ENCODE assay signal across 8 cellular contexts in the genomic region with DNA sequence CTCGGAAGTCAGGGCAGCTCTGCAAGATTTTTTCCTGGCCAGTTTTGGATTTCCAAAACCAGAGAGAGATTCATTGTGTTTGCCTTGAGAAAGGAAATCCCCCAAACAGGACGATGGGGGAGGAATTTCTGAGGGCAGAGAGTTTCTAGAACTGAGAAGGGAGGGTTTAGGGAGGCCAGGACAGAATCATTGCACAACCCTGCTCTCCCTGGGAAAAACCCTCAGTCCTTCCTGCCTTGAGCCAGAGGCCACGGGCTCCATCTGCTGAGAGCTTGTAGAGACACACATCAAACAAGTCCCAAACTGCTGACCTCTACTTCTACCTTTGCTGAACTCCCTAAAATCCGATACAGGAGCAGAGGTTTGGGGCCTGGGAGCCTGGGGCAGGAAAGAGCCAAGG.
DNase-seq lines count a peak whose midpoint lies in the region; ATAC-seq and TF ChIP-seq lines count a peak whose summit lies in the region.

No MANE protein-coding gene starts in this region.

- no peak for TF ChIP-seq EP300 in esophagus muscularis mucosa (IDR thresholded peaks at IDR 0.05)

- intact Hi-C loops in esophagus muscularis mucosa (cut with DNase I): loop anchor here (1.0 kb wide), 1 partner anchor 37 kb away; no protein-coding TSS in a partner anchor
- intact Hi-C loops in CD4-positive, alpha-beta T cell (cut with DNase I, micrococcal nuclease): no loop called here

- peak overlapping the region; percentile 4; the same call in 1 of the 2 replicates for H3K27ac ChIP-seq in GM23338 (ENCODE audit: low read depth)
- peak overlapping the region in 2 of 4 donors; percentile 49 to 66 for H3K27ac ChIP-seq in Peyer's patch
- H3K27ac ChIP-seq in esophagus muscularis mucosa (replicated peaks in 1 of 4): peak overlapping the region; percentile 47 to 73 (median 59)
- H3K27ac ChIP-seq in CD4-positive, alpha-beta T cell (ENCODE audit: low read depth, low read length): no peak overlapping the region

- H3K27me3 Mint-ChIP-seq in GM23338 (ENCODE audit: insufficient read depth, low read depth, poor library complexity): peaks cover 1% of the 10 kb centered on the region
- peaks cover 2% of the 10 kb centered on the region for H3K27me3 Mint-ChIP-seq in nephron progenitor cell (ENCODE audit: low read depth, poor library complexity)
- H3K27me3 Mint-ChIP-seq in effector memory CD8-positive, alpha-beta T cell: peaks cover 46 to 47% of the 10 kb centered on the region in 2 donors
- peaks cover 32% of the 10 kb centered on the region for H3K27me3 Mint-ChIP-seq in CD4-positive, alpha-beta T cell

- no peak overlapping the region for H2AFZ ChIP-seq in GM23338

- CTCF ChIA-PET in CD4-positive, alpha-beta T cell (lab: Charles Lee): no interaction called here

- H3K4me3 Mint-ChIP-seq in GM23338: no peak overlapping the region
- no peak overlapping the region for H3K4me3 Mint-ChIP-seq in nephron progenitor cell
- no peak overlapping the region for H3K4me3 Mint-ChIP-seq in effector memory CD8-positive, alpha-beta T cell
- H3K4me3 Mint-ChIP-seq in CD4-positive, alpha-beta T cell: no peak overlapping the region

- H3K9me3 ChIP-seq in Peyer's patch (no peaks in the 10 kb centered on the region), esophagus muscularis mucosa (no peaks in the 10 kb centered on the region)
- H3K9me3 ChIP-seq in CD4-positive, alpha-beta T cell (ENCODE audit: control insufficient read depth, low read length): no peaks in the 10 kb centered on the region

- H3K4me1 Mint-ChIP-seq in GM23338 (peaks cover 45% of the 10 kb centered on the region), nephron progenitor cell (peaks cover 53% of the 10 kb centered on the region)
- H3K4me1 Mint-ChIP-seq in effector memory CD8-positive, alpha-beta T cell (ENCODE audit: low read depth in 2 of 2): peaks cover 0 to 2% of the 10 kb centered on the region in 2 donors
- H3K4me1 Mint-ChIP-seq in CD4-positive, alpha-beta T cell (ENCODE audit: low read depth): no peaks in the 10 kb centered on the region

- peak; percentile 93 for DNase-seq in AG20443 (ENCODE audit: low spot score)
- DNase-seq in GM23338 (ENCODE audit: low spot score): peak; percentile 75
- peak in 2 of 3 donors; percentile 24 to 70 for DNase-seq in Peyer's patch
- peak; percentile 95 for DNase-seq in esophagus muscularis mucosa (ENCODE audit: extremely low spot score)
- peak; percentile 25 for DNase-seq in nephron progenitor cell
- no peak for DNase-seq in effector CD8-positive, alpha-beta T cell (lab: John Stamatoyannopoulos, UW)
- DNase-seq in effector memory CD8-positive, alpha-beta T cell: no peak
- no peak for DNase-seq in CD4-positive, alpha-beta T cell

- no peak overlapping the region for H3K4me3 ChIP-seq in GM23338
- no peak overlapping the region for H3K4me3 ChIP-seq in Peyer's patch
- no peak overlapping the region for H3K4me3 ChIP-seq in esophagus muscularis mucosa

- peaks cover 4% of the 10 kb centered on the region; the same call in 1 of the 2 replicates for H3K9me2 ChIP-seq in GM23338 (ENCODE audit: insufficient read depth)

- ATAC-seq in GM23338: peak; percentile 72
- ATAC-seq in effector memory CD8-positive, alpha-beta T cell (replicated peaks): no peak
- ATAC-seq in CD4-positive, alpha-beta T cell (ENCODE audit: poor library complexity): no peak

- 27% methylated on average over 4 of the region's 4 CpGs for WGBS in esophagus muscularis mucosa

- no peaks in the 10 kb centered on the region for H4K20me1 ChIP-seq in GM23338 (replicated peaks; ENCODE audit: insufficient read depth)

- H3K9me3 Mint-ChIP-seq in GM23338 (peaks cover 7% of the 10 kb centered on the region; the same call in 2 of the 3 replicates), nephron progenitor cell (no peaks in the 10 kb centered on the region)
- no peaks in the 10 kb centered on the region for H3K9me3 Mint-ChIP-seq in effector memory CD8-positive, alpha-beta T cell
- H3K9me3 Mint-ChIP-seq in CD4-positive, alpha-beta T cell: no peaks in the 10 kb centered on the region

- POLR2A ChIA-PET in CD4-positive, alpha-beta T cell (lab: Charles Lee): no interaction called here

- TF ChIP-seq CTCF in GM23338 (conservative IDR thresholded peaks at IDR 0.05; ENCODE audit: low read depth in 2 of 2) (peak; percentile 40 to 69), Peyer's patch (IDR thresholded peaks at IDR 0.05) (peak in 4 of 6 experiments; percentile 3 to 34 (median 14)), esophagus muscularis mucosa (IDR thresholded peaks at IDR 0.05) (peak; percentile 64 to 74 (median 73)), nephron progenitor cell (IDR thresholded peaks at IDR 0.05) (no peak)
- TF ChIP-seq CTCF in CD4-positive, alpha-beta T cell (IDR thresholded peaks at IDR 0.05): no peak

- peaks cover 24% of the 10 kb centered on the region for H3K4me1 ChIP-seq in GM23338 (ENCODE audit: insufficient read depth)
- no peaks in the 10 kb centered on the region for H3K4me1 ChIP-seq in Peyer's patch
- H3K4me1 ChIP-seq in esophagus muscularis mucosa: peaks cover 24 to 43% (median 33%) of the 10 kb centered on the region in 4 donors

- H3K36me3 ChIP-seq in GM23338 (ENCODE audit: insufficient read depth): no peaks in the 10 kb centered on the region
- H3K36me3 ChIP-seq in Peyer's patch: no peaks in the 10 kb centered on the region
- H3K36me3 ChIP-seq in esophagus muscularis mucosa: no peaks in the 10 kb centered on the region

- no peaks in the 10 kb centered on the region for H3K27me3 ChIP-seq in GM23338 (ENCODE audit: insufficient read depth)
- no peaks in the 10 kb centered on the region for H3K27me3 ChIP-seq in Peyer's patch
- no peaks in the 10 kb centered on the region for H3K27me3 ChIP-seq in esophagus muscularis mucosa
- H3K27me3 ChIP-seq in CD4-positive, alpha-beta T cell (ENCODE audit: control insufficient read depth, insufficient read depth, low read length): no peaks in the 10 kb centered on the region

- no peak for TF ChIP-seq POLR2A in Peyer's patch (IDR thresholded peaks at IDR 0.05)
- no peak for TF ChIP-seq POLR2A in esophagus muscularis mucosa (IDR thresholded peaks at IDR 0.05; ENCODE audit: low read depth)

- H3K4me2 ChIP-seq in GM23338: no peak overlapping the region

- H3K79me2 ChIP-seq in GM23338 (replicated peaks; ENCODE audit: insufficient read depth): no peaks in the 10 kb centered on the region

- H3K36me3 Mint-ChIP-seq in GM23338 (ENCODE audit: low read depth): peaks cover 9% of the 10 kb centered on the region
- H3K36me3 Mint-ChIP-seq in nephron progenitor cell (ENCODE audit: low read depth): no peaks in the 10 kb centered on the region
- no peaks in the 10 kb centered on the region for H3K36me3 Mint-ChIP-seq in effector memory CD8-positive, alpha-beta T cell (ENCODE audit: insufficient read depth)
- no peaks in the 10 kb centered on the region for H3K36me3 Mint-ChIP-seq in CD4-positive, alpha-beta T cell (ENCODE audit: low read depth)

- H3K27ac Mint-ChIP-seq in GM23338: 0 out of 2 replicates have a peak overlapping the region, but pooled peaks have one; percentile 57
- peak overlapping the region; percentile 96 for H3K27ac Mint-ChIP-seq in nephron progenitor cell
- no peak overlapping the region for H3K27ac Mint-ChIP-seq in effector memory CD8-positive, alpha-beta T cell
- no peak overlapping the region for H3K27ac Mint-ChIP-seq in CD4-positive, alpha-beta T cell

- peaks cover 6% of the 10 kb centered on the region; the same call in 1 of the 2 replicates for H3F3A ChIP-seq in GM23338 (replicated peaks; ENCODE audit: low read depth)

TF ChIP-seq in GM23338, 12 proteins besides CTCF, POLR2A, EP300 and RAD21 (continues in another document):
- TF ChIP-seq EZH2phosphoT487 (IDR thresholded peaks at IDR 0.05; ENCODE audit: unreplicated experiment) (no peak), CREB1 (CRISPR knock-in tag; IDR thresholded peaks at IDR 0.05; ENCODE audit: low read depth) (no peak), ZNF331 (CRISPR knock-in tag; IDR thresholded peaks at IDR 0.05; ENCODE audit: low read depth) (no peak), NANOG (IDR thresholded peaks at IDR 0.05; ENCODE audit: borderline replicate concordance) (no peak), STAT1 (IDR thresholded peaks at IDR 0.05; ENCODE audit: unreplicated experiment) (no peak), JUNB (IDR thresholded peaks at IDR 0.05; ENCODE audit: unreplicated experiment) (no peak)
- TF ChIP-seq, protein P1, sequence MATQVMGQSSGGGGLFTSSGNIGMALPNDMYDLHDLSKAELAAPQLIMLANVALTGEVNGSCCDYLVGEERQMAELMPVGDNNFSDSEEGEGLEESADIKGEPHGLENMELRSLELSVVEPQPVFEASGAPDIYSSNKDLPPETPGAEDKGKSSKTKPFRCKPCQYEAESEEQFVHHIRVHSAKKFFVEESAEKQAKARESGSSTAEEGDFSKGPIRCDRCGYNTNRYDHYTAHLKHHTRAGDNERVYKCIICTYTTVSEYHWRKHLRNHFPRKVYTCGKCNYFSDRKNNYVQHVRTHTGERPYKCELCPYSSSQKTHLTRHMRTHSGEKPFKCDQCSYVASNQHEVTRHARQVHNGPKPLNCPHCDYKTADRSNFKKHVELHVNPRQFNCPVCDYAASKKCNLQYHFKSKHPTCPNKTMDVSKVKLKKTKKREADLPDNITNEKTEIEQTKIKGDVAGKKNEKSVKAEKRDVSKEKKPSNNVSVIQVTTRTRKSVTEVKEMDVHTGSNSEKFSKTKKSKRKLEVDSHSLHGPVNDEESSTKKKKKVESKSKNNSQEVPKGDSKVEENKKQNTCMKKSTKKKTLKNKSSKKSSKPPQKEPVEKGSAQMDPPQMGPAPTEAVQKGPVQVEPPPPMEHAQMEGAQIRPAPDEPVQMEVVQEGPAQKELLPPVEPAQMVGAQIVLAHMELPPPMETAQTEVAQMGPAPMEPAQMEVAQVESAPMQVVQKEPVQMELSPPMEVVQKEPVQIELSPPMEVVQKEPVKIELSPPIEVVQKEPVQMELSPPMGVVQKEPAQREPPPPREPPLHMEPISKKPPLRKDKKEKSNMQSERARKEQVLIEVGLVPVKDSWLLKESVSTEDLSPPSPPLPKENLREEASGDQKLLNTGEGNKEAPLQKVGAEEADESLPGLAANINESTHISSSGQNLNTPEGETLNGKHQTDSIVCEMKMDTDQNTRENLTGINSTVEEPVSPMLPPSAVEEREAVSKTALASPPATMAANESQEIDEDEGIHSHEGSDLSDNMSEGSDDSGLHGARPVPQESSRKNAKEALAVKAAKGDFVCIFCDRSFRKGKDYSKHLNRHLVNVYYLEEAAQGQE (IDR thresholded peaks at IDR 0.05; ENCODE audit: unreplicated experiment): no peak

Comparison
In these comparisons a context has a peak if more than half of its experiments do, and no peak if none do; other contexts are left out.
1. DNase-seq: peak in AG20443 (single experiment), GM23338 (single experiment), Peyer's patch (2 of 3), esophagus muscularis mucosa (single experiment) and nephron progenitor cell (single experiment); none in effector CD8-positive, alpha-beta T cell (single experiment), effector memory CD8-positive, alpha-beta T cell (0 of 3) and CD4-positive, alpha-beta T cell (0 of 10).
2. H3K27ac Mint-ChIP-seq: peak in GM23338 (single experiment) and nephron progenitor cell (single experiment); none in effector memory CD8-positive, alpha-beta T cell (0 of 2) and CD4-positive, alpha-beta T cell (single experiment).
3. CTCF ChIP-seq: peak in GM23338 (2 of 2), Peyer's patch (4 of 6) and esophagus muscularis mucosa (3 of 3); none in nephron progenitor cell (single experiment) and CD4-positive, alpha-beta T cell (single experiment).